In the genomic region with DNA sequence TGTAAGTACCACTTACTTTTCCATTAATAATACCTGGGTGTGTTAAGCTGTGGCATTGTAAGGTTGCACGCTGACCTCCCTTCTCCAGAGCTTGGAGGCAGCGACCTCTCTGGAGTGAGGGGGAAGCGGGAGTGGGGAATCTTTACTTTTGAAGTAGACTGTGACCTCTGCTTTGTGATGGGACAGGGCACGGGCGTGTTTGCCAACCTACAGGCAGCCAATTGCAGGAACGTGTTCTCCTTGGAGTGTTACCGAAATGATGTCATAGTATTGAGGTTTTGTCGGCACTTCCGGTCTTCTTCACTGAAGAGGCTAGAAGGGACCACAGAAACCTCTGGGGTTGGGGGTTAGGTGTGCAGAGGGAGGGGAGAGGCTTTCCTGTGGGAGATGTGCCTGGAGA, we compare ENCODE assay signal across 8 cellular contexts. TPM values are rescaled to one million over a fixed set of nuclear protein-coding genes. Genes with fewer than 3 reads are reported as not detected.
DNase-seq lines count a peak whose midpoint lies in the region; ATAC-seq and FAIRE-seq lines count a peak whose summit lies in the region.

No MANE protein-coding gene starts in this region.

- H3K4me3 ChIP-seq in iPS DF 6.9 (ENCODE audit: low read length) (peak overlapping the region; percentile 91; the same call in 1 of the 2 replicates), small intestine (ENCODE audit: low read depth in 1 of 2, low read length in 2 of 2) (peak overlapping the region in 1 of 2 donors; percentile 80)

- no CpG with 5 or more reads among the region's 9 CpGs for WGBS in iPS DF 6.9 (ENCODE audit: insufficient coverage, insufficient read length)
- WGBS in small intestine, 3 donors = 14 to 24% (median 16%) methylated on average over 9 of the region's 9 CpGs

- H3K4me1 ChIP-seq in iPS DF 6.9 (ENCODE audit: control insufficient read depth, insufficient read depth, low read length) (no peaks in the 10 kb centered on the region), small intestine (ENCODE audit: control insufficient read depth in 2 of 2, insufficient read depth in 1 of 2, low read depth in 1 of 2, low read length in 1 of 2) (peaks cover 2 to 10% of the 10 kb centered on the region in 2 donors)

- H3K27ac Mint-ChIP-seq in activated CD4-positive, alpha-beta T cell treated with anti-CD3 and anti-CD28 coated beads, Interleukin-2, amount 10 ng/mL, durations not matched to agents 24 days and 14 days = peak overlapping the region; percentile 49
- no peak overlapping the region for H3K27ac Mint-ChIP-seq in activated T-helper 1 cell treated with anti-CD3 and anti-CD28 coated beads, Interleukin-12 subunit alpha, Interleukin-12 subunit beta, Interleukin-2, Interleukin-4 antibody, amounts not matched to agents 30 ng/mL and 10 ng/mL and 1 ng/mL, durations not matched to agents 14 hours and 24 hours and 36 hours

- peaks cover 16% of the 10 kb centered on the region for H3K4me1 Mint-ChIP-seq in activated CD4-positive, alpha-beta T cell treated with anti-CD3 and anti-CD28 coated beads, Interleukin-2, amount 10 ng/mL, durations not matched to agents 24 days and 14 days
- peaks cover 16% of the 10 kb centered on the region for H3K4me1 Mint-ChIP-seq in activated T-helper 1 cell treated with anti-CD3 and anti-CD28 coated beads, Interleukin-12 subunit alpha, Interleukin-12 subunit beta, Interleukin-2, Interleukin-4 antibody, amounts not matched to agents 30 ng/mL and 10 ng/mL and 1 ng/mL, durations not matched to agents 14 hours and 24 hours and 36 hours (ENCODE audit: low read depth)

- H3K4me3 Mint-ChIP-seq in activated CD4-positive, alpha-beta T cell treated with anti-CD3 and anti-CD28 coated beads, Interleukin-2, amount 10 ng/mL, durations not matched to agents 24 days and 14 days = peak overlapping the region; percentile 92
- H3K4me3 Mint-ChIP-seq in activated T-helper 1 cell treated with anti-CD3 and anti-CD28 coated beads, Interleukin-12 subunit alpha, Interleukin-12 subunit beta, Interleukin-2, Interleukin-4 antibody, amounts not matched to agents 30 ng/mL and 10 ng/mL and 1 ng/mL, durations not matched to agents 14 hours and 24 hours and 36 hours = peak overlapping the region; percentile 74

- no peaks in the 10 kb centered on the region for H3K9me3 ChIP-seq in iPS DF 6.9 (ENCODE audit: control insufficient read depth, insufficient read depth, low read length)
- no peaks in the 10 kb centered on the region for H3K9me3 ChIP-seq in small intestine (ENCODE audit: control insufficient read depth, low read depth)

- no peak for FAIRE-seq in small intestine (lab: Jason Lieb, UNC)

- ATAC-seq in HG03097 (IDR thresholded peaks at IDR 0.05; ENCODE audit: low FRiP score, unreplicated experiment) = no peak
- ATAC-seq in GM19467 (IDR thresholded peaks at IDR 0.05; ENCODE audit: unreplicated experiment) = no peak

- no peaks in the 10 kb centered on the region for H3K27me3 ChIP-seq in iPS DF 6.9 (ENCODE audit: control insufficient read depth, insufficient read depth, low read length)
- H3K27me3 ChIP-seq in small intestine (ENCODE audit: control insufficient read depth in 2 of 2, insufficient read depth in 2 of 2, low read length in 2 of 2) = no peaks in the 10 kb centered on the region

- H3K27me3 Mint-ChIP-seq in activated CD4-positive, alpha-beta T cell treated with anti-CD3 and anti-CD28 coated beads, Interleukin-2, amount 10 ng/mL, durations not matched to agents 24 days and 14 days = peaks cover 34% of the 10 kb centered on the region
- H3K27me3 Mint-ChIP-seq in activated T-helper 1 cell treated with anti-CD3 and anti-CD28 coated beads, Interleukin-12 subunit alpha, Interleukin-12 subunit beta, Interleukin-2, Interleukin-4 antibody, amounts not matched to agents 30 ng/mL and 10 ng/mL and 1 ng/mL, durations not matched to agents 14 hours and 24 hours and 36 hours (ENCODE audit: insufficient read depth) = peaks cover 34% of the 10 kb centered on the region

- peaks cover 4% of the 10 kb centered on the region for H3K9me3 Mint-ChIP-seq in activated CD4-positive, alpha-beta T cell treated with anti-CD3 and anti-CD28 coated beads, Interleukin-2, amount 10 ng/mL, durations not matched to agents 24 days and 14 days
- H3K9me3 Mint-ChIP-seq in activated T-helper 1 cell treated with anti-CD3 and anti-CD28 coated beads, Interleukin-12 subunit alpha, Interleukin-12 subunit beta, Interleukin-2, Interleukin-4 antibody, amounts not matched to agents 30 ng/mL and 10 ng/mL and 1 ng/mL, durations not matched to agents 14 hours and 24 hours and 36 hours = no peaks in the 10 kb centered on the region

- peak; percentile 71 for DNase-seq in activated CD4-positive, alpha-beta T cell treated with anti-CD3 and anti-CD28 coated beads, Interleukin-2, amount 10 ng/mL, durations not matched to agents 24 days and 14 days
- DNase-seq in activated CD4-positive, alpha-beta T cell treated with anti-CD3 and anti-CD28 coated beads for 1 hour = no peak
- DNase-seq in activated T-helper 1 cell treated with anti-CD3 and anti-CD28 coated beads, Interleukin-12 subunit alpha, Interleukin-12 subunit beta, Interleukin-2, Interleukin-4 antibody, amounts not matched to agents 30 ng/mL and 10 ng/mL and 1 ng/mL, durations not matched to agents 14 hours and 24 hours and 36 hours (ENCODE audit: low spot score) = peak; percentile 3
- DNase-seq in iPS DF 6.9 (ENCODE audit: low read depth, low spot score) (no peak), small intestine (peak; percentile 69), NCI-H2196 treated with DMSO at 0.1 percent for 48 hours (lab: John Stamatoyannopoulos, UW; ENCODE audit: unreplicated experiment) (no peak)

- intact Hi-C loops in activated CD4-positive, alpha-beta T cell treated with anti-CD3 and anti-CD28 coated beads, Interleukin-2, amount 10 ng/mL, durations not matched to agents 24 days and 14 days (cut with micrococcal nuclease) = no loop called here
- intact Hi-C loops in activated T-helper 1 cell treated with anti-CD3 and anti-CD28 coated beads, Interleukin-12 subunit alpha, Interleukin-12 subunit beta, Interleukin-2, Interleukin-4 antibody, amounts not matched to agents 30 ng/mL and 10 ng/mL and 1 ng/mL, durations not matched to agents 14 hours and 24 hours and 36 hours (cut with micrococcal nuclease) = no loop called here

- no peak overlapping the region for H3K27ac ChIP-seq in iPS DF 6.9 (ENCODE audit: low read length)
- peak overlapping the region; percentile 35 to 90 for H3K27ac ChIP-seq in small intestine (ENCODE audit: low read depth in 1 of 2, low read length in 1 of 2)

- peaks cover 4% of the 10 kb centered on the region for H3K36me3 Mint-ChIP-seq in activated CD4-positive, alpha-beta T cell treated with anti-CD3 and anti-CD28 coated beads, Interleukin-2, amount 10 ng/mL, durations not matched to agents 24 days and 14 days (ENCODE audit: low read depth)
- no peaks in the 10 kb centered on the region for H3K36me3 Mint-ChIP-seq in activated T-helper 1 cell treated with anti-CD3 and anti-CD28 coated beads, Interleukin-12 subunit alpha, Interleukin-12 subunit beta, Interleukin-2, Interleukin-4 antibody, amounts not matched to agents 30 ng/mL and 10 ng/mL and 1 ng/mL, durations not matched to agents 14 hours and 24 hours and 36 hours (ENCODE audit: low read depth)

- H3K36me3 ChIP-seq in iPS DF 6.9 (ENCODE audit: control insufficient read depth, insufficient read depth, low read length) (no peaks in the 10 kb centered on the region), small intestine (ENCODE audit: control insufficient read depth in 2 of 2, insufficient read depth in 2 of 2, low read length in 2 of 2) (no peaks in the 10 kb centered on the region)

RNA-seq across cellular contexts. Expression of a gene that starts 2.1 kb away (rescaled TPM):
- 0.40 and 0.61 TPM in 2 replicates for total RNA-seq in activated CD4-positive, alpha-beta T cell treated with anti-CD3 and anti-CD28 coated beads, Interleukin-2, amount 10 ng/mL, durations not matched to agents 24 days and 14 days
- 0.70 and 0.76 TPM in 2 replicates for total RNA-seq in activated T-helper 1 cell treated with anti-CD3 and anti-CD28 coated beads, Interleukin-12 subunit alpha, Interleukin-12 subunit beta, Interleukin-2, Interleukin-4 antibody, amounts not matched to agents 30 ng/mL and 10 ng/mL and 1 ng/mL, durations not matched to agents 14 hours and 24 hours and 36 hours
- 1 to 10 TPM; 8.4 to 8.9 (median 8.6) TPM for polyA plus RNA-seq in small intestine

Comparison
In these comparisons a context has a peak if more than half of its experiments do, and no peak if none do; other contexts are left out.
1. DNase-seq: peak in activated CD4-positive, alpha-beta T cell treated with anti-CD3 and anti-CD28 coated beads, Interleukin-2, amount 10 ng/mL, durations not matched to agents 24 days and 14 days (single experiment), activated T-helper 1 cell treated with anti-CD3 and anti-CD28 coated beads, Interleukin-12 subunit alpha, Interleukin-12 subunit beta, Interleukin-2, Interleukin-4 antibody, amounts not matched to agents 30 ng/mL and 10 ng/mL and 1 ng/mL, durations not matched to agents 14 hours and 24 hours and 36 hours (single experiment) and small intestine (single experiment); none in activated CD4-positive, alpha-beta T cell treated with anti-CD3 and anti-CD28 coated beads for 1 hour (single experiment), iPS DF 6.9 (single experiment) and NCI-H2196 treated with DMSO at 0.1 percent for 48 hours (single experiment).